25 cellular contexts compared by ENCODE assay signal in the genomic region with DNA sequence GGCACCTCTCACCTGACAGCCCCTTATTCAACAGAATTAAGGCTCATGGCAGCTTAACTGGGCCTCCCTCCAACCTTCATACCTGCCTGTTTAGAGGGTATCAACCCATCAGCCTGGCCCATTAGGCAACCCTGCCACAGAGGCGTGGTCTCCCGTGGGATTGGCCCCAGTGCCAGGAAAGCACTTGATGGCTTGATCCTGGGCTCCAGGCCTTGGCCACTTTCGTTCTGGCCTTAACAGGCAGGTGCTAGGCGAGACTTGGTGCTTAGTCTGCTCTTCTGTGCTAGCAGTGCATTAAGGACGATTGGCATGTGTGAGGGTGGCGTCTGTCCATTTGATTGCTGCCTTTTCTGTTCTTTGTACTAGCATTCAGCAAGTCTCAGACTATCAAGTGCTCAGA.
"Had no signal": no experiment of that assay in that cellular context is flagged by ENCODE, and none has a peak within 500 bp of the region (broad histone marks: within the 10 kb centered on the region; RNA-seq: fewer than 3 reads in every experiment).

No MANE protein-coding gene starts in this region.

- H3K4me3 ChIP-seq: pancreas, stomach, thyroid gland had no signal

- H3K27me3 ChIP-seq: pancreas, stomach, thyroid gland had no signal

- H3K4me1 ChIP-seq: pancreas, stomach, thyroid gland had no signal

- H3K27ac ChIP-seq: pancreas, stomach, thyroid gland had no signal

- DNase-seq: activated B cell treated with CpG ODN at 0.5 μM for 24 hours; activated CD4-positive, alpha-beta T cell treated with anti-CD3 and anti-CD28 coated beads, Interleukin-2, amount 50 U/mL, for 1 hour; activated CD8-positive, alpha-beta T cell treated with anti-CD3 and anti-CD28 coated beads for 36 hours; activated gamma-delta T cell; activated naive CD4-positive, alpha-beta T cell treated with anti-CD3 and anti-CD28 coated beads, Interleukin-2, amount 10 ng/mL, durations not matched to agents 7 days and 5 days; activated naive CD8-positive, alpha-beta T cell treated with anti-CD3 and anti-CD28 coated beads, Interleukin-2, amount 10 ng/mL, durations not matched to agents 7 days and 5 days; activated T-cell treated with anti-CD3 and anti-CD28 coated beads for 4 hours; activated T-cell treated with anti-CD3 and anti-CD28 coated beads, Interleukin-2, amount 50 U/mL, for 72 hours; central memory CD4-positive, alpha-beta T cell; endodermal cell; foreskin fibroblast; hypothalamus; immature natural killer cell; kidney glomerular epithelial cell; naive thymus-derived CD8-positive, alpha-beta T cell; nucleus accumbens; pancreas; right cardiac atrium; stimulated activated CD4-positive, alpha-beta T cell treated with anti-CD3 and anti-CD28 coated beads, Interleukin-12 subunit alpha, Interleukin-12 subunit beta, amount 100 ng/mL, for 4 hours; stimulated activated CD4-positive, alpha-beta T cell treated with anti-CD3 and anti-CD28 coated beads, Interleukin-4, amount 100 ng/mL, for 1 hour; stomach; T-helper 1 cell; thyroid gland had no signal

- H3K9me3 ChIP-seq: pancreas, stomach, thyroid gland had no signal

- ATAC-seq: activated CD8-positive, alpha-beta T cell treated with anti-CD3 and anti-CD28 coated beads for 36 hours; activated T-cell treated with anti-CD3 and anti-CD28 coated beads, Interleukin-2, amount 50 U/mL, for 72 hours; esophagus mucosa; naive thymus-derived CD8-positive, alpha-beta T cell; pancreas; stimulated activated effector memory CD8-positive, alpha-beta T cell treated with anti-CD3 and anti-CD28 coated beads, Interleukin-12 subunit alpha, Interleukin-12 subunit beta, amount 100 ng/mL, for 72 hours had no signal
